ENCODE assay signal across 1 cellular context in the genomic region with DNA sequence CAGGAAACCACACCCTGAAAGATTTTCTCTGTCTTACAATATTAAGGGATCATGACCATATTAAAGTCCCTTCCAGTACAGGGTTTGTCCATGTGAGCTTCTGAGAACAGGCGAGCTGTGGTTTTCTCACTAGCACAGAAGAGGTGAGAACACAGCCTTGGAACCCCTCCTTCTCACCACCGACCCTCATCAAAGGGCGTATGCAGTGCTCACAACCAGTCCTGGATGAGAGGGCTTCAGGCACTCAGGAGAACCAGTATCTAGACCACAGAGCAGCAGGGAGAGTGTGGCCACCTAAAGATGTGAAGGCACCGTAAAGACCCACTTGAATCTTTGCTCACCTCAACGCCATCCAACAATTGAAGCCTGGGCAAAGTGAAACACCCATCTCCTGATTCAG.
TF ChIP-seq lines count a peak whose summit lies in the region.

No MANE protein-coding gene starts in this region.

TF ChIP-seq in GM23338, 12 proteins besides CTCF, POLR2A, EP300 and RAD21:
- no peak for TF ChIP-seq CREB1 (CRISPR knock-in tag; IDR thresholded peaks at IDR 0.05; ENCODE audit: low read depth)
- TF ChIP-seq, protein P1, sequence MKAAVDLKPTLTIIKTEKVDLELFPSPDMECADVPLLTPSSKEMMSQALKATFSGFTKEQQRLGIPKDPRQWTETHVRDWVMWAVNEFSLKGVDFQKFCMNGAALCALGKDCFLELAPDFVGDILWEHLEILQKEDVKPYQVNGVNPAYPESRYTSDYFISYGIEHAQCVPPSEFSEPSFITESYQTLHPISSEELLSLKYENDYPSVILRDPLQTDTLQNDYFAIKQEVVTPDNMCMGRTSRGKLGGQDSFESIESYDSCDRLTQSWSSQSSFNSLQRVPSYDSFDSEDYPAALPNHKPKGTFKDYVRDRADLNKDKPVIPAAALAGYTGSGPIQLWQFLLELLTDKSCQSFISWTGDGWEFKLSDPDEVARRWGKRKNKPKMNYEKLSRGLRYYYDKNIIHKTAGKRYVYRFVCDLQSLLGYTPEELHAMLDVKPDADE (IDR thresholded peaks at IDR 0.05) = no peak
- no peak for TF ChIP-seq POLR2AphosphoS5 (IDR thresholded peaks at IDR 0.05; ENCODE audit: low read depth)
- no peak for TF ChIP-seq ZNF462 (CRISPR knock-in tag; IDR thresholded peaks at IDR 0.05)
- no peak for TF ChIP-seq EZH2phosphoT487 (IDR thresholded peaks at IDR 0.05; ENCODE audit: unreplicated experiment)
- no peak for TF ChIP-seq ZNF114 (CRISPR knock-in tag; IDR thresholded peaks at IDR 0.05)
- no peak for TF ChIP-seq STAT1 (IDR thresholded peaks at IDR 0.05; ENCODE audit: unreplicated experiment)
- no peak for TF ChIP-seq NANOG (IDR thresholded peaks at IDR 0.05; ENCODE audit: borderline replicate concordance)
- no peak for TF ChIP-seq ZNF331 (CRISPR knock-in tag; IDR thresholded peaks at IDR 0.05; ENCODE audit: low read depth)
